15 cellular contexts compared by ENCODE assay signal in genomic region chr2:234994340-234995321, GRCh38. TPM values are rescaled to one million over a fixed set of nuclear protein-coding genes. Genes with fewer than 3 reads are reported as not detected.
A peak's percentile ranks its signal among the peaks of the same experiment; 100 is the strongest.
DNase-seq lines count a peak whose midpoint lies in the region; ATAC-seq and TF ChIP-seq lines count a peak whose summit lies in the region.
"Had no signal": no experiment of that assay in that cellular context is flagged by ENCODE, and none has a peak within 500 bp of the region (broad histone marks: within the 10 kb centered on the region; RNA-seq: fewer than 3 reads in every experiment).

No MANE protein-coding gene starts in this region.

- H3K27ac Mint-ChIP-seq in naive thymus-derived CD8-positive, alpha-beta T cell: no peak overlapping the region
- H3K27ac Mint-ChIP-seq: natural killer cell had no signal

- no peak overlapping the region for H3K4me3 Mint-ChIP-seq in naive thymus-derived CD8-positive, alpha-beta T cell
- H3K4me3 Mint-ChIP-seq: natural killer cell had no signal

- WGBS in lower leg skin, 2 donors: 86 to 91% methylated on average over 24 to 26 of the region's 29 CpGs

- TF ChIP-seq RAD21 in Ishikawa (IDR thresholded peaks at IDR 0.05; ENCODE audit: low read depth): no peak

- TF ChIP-seq CTCF in AG04450 (IDR thresholded peaks at IDR 0.05; ENCODE audit: low read depth, low read length) (no peak), mucosa of descending colon (IDR thresholded peaks at IDR 0.05) (no peak), lower leg skin (IDR thresholded peaks at IDR 0.05) (no peak)

- peak; percentile 20 for TF ChIP-seq EP300 in Ishikawa (IDR thresholded peaks at IDR 0.05; ENCODE audit: borderline replicate concordance)

- peak; percentile 6 for ATAC-seq in mucosa of descending colon
- no peak for ATAC-seq in HG03159 (IDR thresholded peaks at IDR 0.05; ENCODE audit: unreplicated experiment)
- ATAC-seq in naive thymus-derived CD8-positive, alpha-beta T cell: no peak
- no peak for ATAC-seq in GM18502 (IDR thresholded peaks at IDR 0.05; ENCODE audit: poor library complexity, unreplicated experiment)
- ATAC-seq: activated naive CD4-positive, alpha-beta T cell treated with anti-CD3 and anti-CD28 coated beads, Interleukin-2, amount 50 U/mL, for 72 hours; natural killer cell had no signal

- TF ChIP-seq POLR2A in lower leg skin (IDR thresholded peaks at IDR 0.05): no peak

- no peaks in the 10 kb centered on the region; the same call in 1 of the 2 replicates for H3K9me3 ChIP-seq in AG04450 (ENCODE audit: control insufficient read depth, insufficient read depth, low read length)
- no peaks in the 10 kb centered on the region for H3K9me3 ChIP-seq in mucosa of descending colon

- peaks cover 3 to 16% (median 6%) of the 10 kb centered on the region in 4 donors for H3K4me1 Mint-ChIP-seq in naive thymus-derived CD8-positive, alpha-beta T cell
- H3K4me1 Mint-ChIP-seq: natural killer cell had no signal

- peaks cover 0 to 17% (median 6%) of the 10 kb centered on the region in 5 donors for H3K27me3 Mint-ChIP-seq in naive thymus-derived CD8-positive, alpha-beta T cell

- POLR2A ChIA-PET in AG04450 (lab: Yijun Ruan, JAX): interaction anchor here (1.2 kb wide), 1 partner anchor 37 kb away, joined by 3 read pairs; no protein-coding TSS in a partner anchor
- POLR2A ChIA-PET in naive thymus-derived CD8-positive, alpha-beta T cell (lab: Charles Lee): no interaction called here

- H3K27ac ChIP-seq in AG04450 (ENCODE audit: low read depth, low read length) (peak overlapping the region; percentile 80), caudate nucleus (ENCODE audit: low read depth, low read length) (peak overlapping the region; percentile 39)
- H3K27ac ChIP-seq: VCaP had no signal

- no peak for DNase-seq in AG04450 (ENCODE audit: low read depth, low spot score)
- DNase-seq in caudate nucleus (lab: John Stamatoyannopoulos, UW): peak in 4 of 61 donors; percentile 14 to 25 (median 16)
- peak in 2 of 3 donors; percentile 30 to 45 for DNase-seq in mucosa of descending colon
- no peak for DNase-seq in lower leg skin (ENCODE audit: low spot score in 2 of 2)
- DNase-seq in naive thymus-derived CD8-positive, alpha-beta T cell: no peak
- DNase-seq: cortex of kidney, DMS79, natural killer cell, NCI-H524, SHP77 had no signal

- H3K36me3 Mint-ChIP-seq in naive thymus-derived CD8-positive, alpha-beta T cell: no peaks in the 10 kb centered on the region
- H3K36me3 Mint-ChIP-seq: activated naive CD4-positive, alpha-beta T cell treated with anti-CD3 and anti-CD28 coated beads, Interleukin-2, amount 50 U/mL, for 72 hours; natural killer cell had no signal

- intact Hi-C loops in mucosa of descending colon (cut with DNase I, micrococcal nuclease): no loop called here
- intact Hi-C loops in lower leg skin (cut with DNase I; ENCODE audit: low total_unique reads): no loop called here

- CTCF ChIA-PET in AG04450 (lab: Charles Lee): no interaction called here

- H3K4me3 ChIP-seq in AG04450 (ENCODE audit: low read depth, low read length) (no peak overlapping the region), mucosa of descending colon (no peak overlapping the region), lower leg skin (ENCODE audit: low read depth, poor library complexity, severe bottlenecking) (no peak overlapping the region)

- H3K27me3 ChIP-seq in AG04450 (ENCODE audit: control insufficient read depth, insufficient read depth, low read length): no peaks in the 10 kb centered on the region

- H3K4me1 ChIP-seq in mucosa of descending colon (ENCODE audit: low read depth): peaks cover 21% of the 10 kb centered on the region

- peaks cover 0 to 2% (median 0%) of the 10 kb centered on the region in 9 donors for H3K9me3 Mint-ChIP-seq in naive thymus-derived CD8-positive, alpha-beta T cell
- H3K9me3 Mint-ChIP-seq: activated naive CD4-positive, alpha-beta T cell treated with anti-CD3 and anti-CD28 coated beads, Interleukin-2, amount 50 U/mL, for 72 hours; natural killer cell had no signal

- no peaks in the 10 kb centered on the region for H3K36me3 ChIP-seq in mucosa of descending colon (ENCODE audit: low read depth)

TF ChIP-seq in Ishikawa, 13 proteins besides CTCF, POLR2A, EP300 and RAD21:
- TF ChIP-seq CEBPB (IDR thresholded peaks at IDR 0.05) (0 out of 2 replicates have a peak, but pooled peaks have one; percentile 13), MAX (IDR thresholded peaks at IDR 0.05) (0 out of 2 replicates have a peak, but pooled peaks have one; percentile 17), TCF12 (IDR thresholded peaks at IDR 0.05; ENCODE audit: low read depth) (peak; percentile 25; the same call in 1 of the 2 replicates), EGR1 (IDR thresholded peaks at IDR 0.05) (no peak), YY1 (IDR thresholded peaks at IDR 0.05; ENCODE audit: low read depth) (0 out of 2 replicates have a peak, but pooled peaks have one; percentile 13), TEAD4 (IDR thresholded peaks at IDR 0.05) (no peak)
TF ChIP-seq in Ishikawa: peak in this region for 4.

RNA-seq across cellular contexts. Expression of gene SH3BP4, which starts 42.8 kb away (rescaled TPM):
- 224 and 276 TPM in 2 replicates for polyA plus RNA-seq in AG04450 (2011; rRNA removed)
- 304 and 360 TPM in 2 replicates for polyA minus RNA-seq in AG04450 (2011; rRNA and poly(A)+ RNA removed)
- total RNA-seq in mucosa of descending colon (10 to 100 TPM; 18.0 to 30.4 (median 29.6) TPM), lower leg skin (10 to 100 TPM; 29.1 to 57.8 (median 42.6) TPM)
- under 1 TPM; 0.19 to 0.29 TPM for total RNA-seq in naive thymus-derived CD8-positive, alpha-beta T cell
- not detected for polyA plus RNA-seq in naive thymus-derived CD8-positive, alpha-beta T cell

Comparison
In these comparisons a context has a peak if more than half of its experiments do, and no peak if none do; other contexts are left out.
1. DNase-seq: peak in mucosa of descending colon (2 of 3); none in AG04450 (single experiment), lower leg skin (0 of 2) and naive thymus-derived CD8-positive, alpha-beta T cell (0 of 10).
2. RNA of gene SH3BP4, which starts 42.8 kb away (total RNA-seq): 29.1 to 57.8 TPM in lower leg skin and 18.0 to 30.4 TPM in mucosa of descending colon; 0.19 to 0.29 TPM in naive thymus-derived CD8-positive, alpha-beta T cell; every median in the first group is over 10 times any median in the second.